In genomic region chr17:13698832-13699231, GRCh38 we compare ENCODE assay signal across 17 cellular contexts.
"Had no signal": no experiment of that assay in that cellular context is flagged by ENCODE, and none has a peak within 500 bp of the region (broad histone marks: within the 10 kb centered on the region; RNA-seq: fewer than 3 reads in every experiment).

No MANE protein-coding gene starts in this region.

- H3K36me3 ChIP-seq: pancreas had no signal

- H3K27ac ChIP-seq: epithelial cell of prostate, pancreas had no signal

- H3K9me3 Mint-ChIP-seq: activated T-helper 17 cell treated with anti-CD3 and anti-CD28 coated beads, Interleukin-2, amount 50 U/mL, for 72 hours; effector memory CD8-positive, alpha-beta T cell; stimulated activated effector memory CD8-positive, alpha-beta T cell treated with anti-CD3 and anti-CD28 coated beads, Interleukin-12 subunit alpha, Interleukin-12 subunit beta, amount 100 ng/mL, for 72 hours; T-helper 2 cell treated with Interferon-gamma antibody and Interleukin-4, amounts not matched to agents 5 μg/mL and 100 μg/mL, for 36 hours had no signal

- H3K27ac Mint-ChIP-seq: activated naive CD8-positive, alpha-beta T cell treated with anti-CD3 and anti-CD28 coated beads, Interleukin-2, amount 50 U/mL, for 24 hours; activated T-helper 17 cell treated with anti-CD3 and anti-CD28 coated beads, Interleukin-2, amount 50 U/mL, for 72 hours; dendritic cell treated with granulocyte-macrophage colony-stimulating factor and Interleukin-4, amounts not matched to agents 40 ng/mL and 50 ng/mL, for 4 days; effector memory CD8-positive, alpha-beta T cell; naive B cell; stimulated activated effector memory CD8-positive, alpha-beta T cell treated with anti-CD3 and anti-CD28 coated beads, Interleukin-12 subunit alpha, Interleukin-12 subunit beta, amount 100 ng/mL, for 72 hours; T-helper 2 cell treated with Interferon-gamma antibody and Interleukin-4, amounts not matched to agents 5 μg/mL and 100 μg/mL, for 36 hours had no signal

- FAIRE-seq: islet of Langerhans, pancreas had no signal

- H3K9me3 ChIP-seq: pancreas had no signal

- H3K36me3 Mint-ChIP-seq: naive B cell; stimulated activated effector memory CD8-positive, alpha-beta T cell treated with anti-CD3 and anti-CD28 coated beads, Interleukin-12 subunit alpha, Interleukin-12 subunit beta, amount 100 ng/mL, for 72 hours had no signal

- DNase-seq: activated CD4-positive, alpha-beta T cell treated with anti-CD3 and anti-CD28 coated beads, Interleukin-2, amount 50 U/mL, for 48 hours; activated naive CD4-positive, alpha-beta T cell treated with Interleukin-2 at 50 U/mL for 16 hours; activated naive CD8-positive, alpha-beta T cell treated with anti-CD3 and anti-CD28 coated beads, Interleukin-2, amount 50 U/mL, for 24 hours; aorta; effector memory CD8-positive, alpha-beta T cell; foreskin melanocyte; left colon; naive B cell; pancreas; stimulated activated CD4-positive, alpha-beta T cell treated with anti-CD3 and anti-CD28 coated beads, Interleukin-1b, Interleukin-23, amount 100 ng/mL, for 48 hours had no signal

- H3K4me3 ChIP-seq: lung, pancreas had no signal

- H3K27me3 Mint-ChIP-seq: dendritic cell treated with granulocyte-macrophage colony-stimulating factor and Interleukin-4, amounts not matched to agents 40 ng/mL and 50 ng/mL, for 4 days had no signal

- H3K4me3 Mint-ChIP-seq: activated naive CD8-positive, alpha-beta T cell treated with anti-CD3 and anti-CD28 coated beads, Interleukin-2, amount 50 U/mL, for 24 hours; activated T-helper 17 cell treated with anti-CD3 and anti-CD28 coated beads, Interleukin-2, amount 50 U/mL, for 72 hours; dendritic cell treated with granulocyte-macrophage colony-stimulating factor and Interleukin-4, amounts not matched to agents 40 ng/mL and 50 ng/mL, for 4 days; effector memory CD8-positive, alpha-beta T cell; naive B cell; stimulated activated effector memory CD8-positive, alpha-beta T cell treated with anti-CD3 and anti-CD28 coated beads, Interleukin-12 subunit alpha, Interleukin-12 subunit beta, amount 100 ng/mL, for 72 hours; T-helper 2 cell treated with Interferon-gamma antibody and Interleukin-4, amounts not matched to agents 5 μg/mL and 100 μg/mL, for 36 hours had no signal

- H3K4me1 Mint-ChIP-seq: activated naive CD8-positive, alpha-beta T cell treated with anti-CD3 and anti-CD28 coated beads, Interleukin-2, amount 50 U/mL, for 24 hours; activated T-helper 17 cell treated with anti-CD3 and anti-CD28 coated beads, Interleukin-2, amount 50 U/mL, for 72 hours; stimulated activated effector memory CD8-positive, alpha-beta T cell treated with anti-CD3 and anti-CD28 coated beads, Interleukin-12 subunit alpha, Interleukin-12 subunit beta, amount 100 ng/mL, for 72 hours had no signal

- H3K4me1 ChIP-seq: pancreas had no signal

- H3K27me3 ChIP-seq: pancreas had no signal
